8 cellular contexts compared by ENCODE assay signal in the genomic region with DNA sequence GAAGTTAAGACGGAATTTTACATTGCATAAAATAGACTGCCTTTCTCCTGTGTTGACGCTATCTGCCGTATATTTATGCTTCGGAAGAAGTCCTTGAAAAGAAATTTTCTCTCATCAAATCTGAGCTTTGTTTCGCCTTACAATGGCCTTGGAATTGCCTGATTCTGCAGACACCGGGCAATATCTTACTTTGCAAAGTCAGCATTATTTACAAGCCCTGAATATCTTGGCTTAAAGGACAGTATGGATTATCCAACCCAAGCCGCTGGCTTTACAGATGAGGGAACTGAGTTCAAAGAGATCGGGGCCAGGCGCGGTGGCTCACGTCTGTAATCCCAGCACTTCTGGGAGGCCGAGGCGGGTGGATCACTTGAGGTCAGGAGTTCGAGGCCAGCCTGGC. TPM values are rescaled to one million over a fixed set of nuclear protein-coding genes. Genes with fewer than 3 reads are reported as not detected.
DNase-seq lines count a peak whose midpoint lies in the region; ATAC-seq, FAIRE-seq and TF ChIP-seq lines count a peak whose summit lies in the region.

No MANE protein-coding gene starts in this region.

- ATAC-seq in psoas muscle, result no peak
- no peak for ATAC-seq in HG03342 (IDR thresholded peaks at IDR 0.05; ENCODE audit: unreplicated experiment)

- H3K27me3 ChIP-seq in NT2/D1 (ENCODE audit: insufficient read depth, insufficient read length), result peaks cover 27% of the 10 kb centered on the region
- H3K27me3 ChIP-seq in psoas muscle (ENCODE audit: insufficient read depth in 3 of 3, low read length in 2 of 3), result no peaks in the 10 kb centered on the region

- peak overlapping the region; percentile 83 for H3K4me3 ChIP-seq in NT2/D1 (ENCODE audit: insufficient read length, low read depth)
- H3K4me3 ChIP-seq in epithelial cell of proximal tubule (ENCODE audit: low read depth, low read length), result peak overlapping the region; percentile 98
- peak overlapping the region; percentile 87 for H3K4me3 ChIP-seq in psoas muscle

- intact Hi-C loops in psoas muscle (cut with DNase I), result loop anchor here in 1 of 2 donors (5.0 kb wide), 1 partner anchor 105 kb away; the partner anchor contains the start of gene CISD2

- H3K27ac ChIP-seq in psoas muscle, result no peak overlapping the region

- WGBS in psoas muscle, 3 donors, result 65 to 70% (median 68%) methylated on average over 14 of the region's 14 CpGs

- TF ChIP-seq CTCF in epithelial cell of proximal tubule (conservative IDR thresholded peaks at IDR 0.05; ENCODE audit: low read depth, low read length), result no peak
- no peak for TF ChIP-seq CTCF in psoas muscle (IDR thresholded peaks at IDR 0.05)

- H3K9me3 ChIP-seq in ES-I3 (ENCODE audit: control insufficient read depth, insufficient read depth, low read length) (no peaks in the 10 kb centered on the region; the same call in 1 of the 2 replicates), NT2/D1 (ENCODE audit: insufficient read depth, low read length) (no peaks in the 10 kb centered on the region), psoas muscle (no peaks in the 10 kb centered on the region)

- no peaks in the 10 kb centered on the region for H3K36me3 ChIP-seq in ES-I3 (ENCODE audit: insufficient read depth, low read length)
- H3K36me3 ChIP-seq in NT2/D1 (ENCODE audit: insufficient read depth, insufficient read length, low read length), result no peaks in the 10 kb centered on the region
- H3K36me3 ChIP-seq in psoas muscle (ENCODE audit: insufficient read depth in 1 of 2, low read depth in 1 of 2), result no peaks in the 10 kb centered on the region

- DNase-seq in NT2/D1 (ENCODE audit: low read depth, low spot score), result no peak
- no peak for DNase-seq in epithelial cell of proximal tubule (ENCODE audit: low read depth)
- no peak for DNase-seq in psoas muscle
- DNase-seq in globus pallidus (ENCODE audit: low spot score), result no peak
- DNase-seq in NCI-H187 treated with DMSO at 0.1 percent for 48 hours (lab: John Stamatoyannopoulos, UW), result no peak
- no peak for DNase-seq in GM19239 (ENCODE audit: insufficient read length, low spot score)

- no peak for FAIRE-seq in GM19239 (lab: Jason Lieb, UNC)

- H3K4me1 ChIP-seq in ES-I3 (ENCODE audit: insufficient read depth, low read length) (no peaks in the 10 kb centered on the region), NT2/D1 (ENCODE audit: insufficient read depth, insufficient read length) (no peaks in the 10 kb centered on the region), psoas muscle (peaks cover 4% of the 10 kb centered on the region)

- H3K9ac ChIP-seq in ES-I3 (ENCODE audit: low read depth, low read length), result peak overlapping the region; percentile 89; the same call in 1 of the 2 replicates
- H3K9ac ChIP-seq in NT2/D1 (ENCODE audit: insufficient read length, low read depth), result peak overlapping the region; percentile 88

RNA-seq across cellular contexts. Expression of gene MANBA, which starts 1.1 kb away (rescaled TPM):
- total RNA-seq in epithelial cell of proximal tubule (8.1 and 9.1 TPM in 2 replicates), psoas muscle (10 to 100 TPM in 2 of 4 donors, 1 to 10 TPM in 2; 3.5 to 11.9 (median 8.2) TPM)
- 1 to 10 TPM; 3.1 to 4.8 (median 4.2) TPM for polyA plus RNA-seq in psoas muscle
